ENCODE assay signal across 9 cellular contexts in the genomic region with DNA sequence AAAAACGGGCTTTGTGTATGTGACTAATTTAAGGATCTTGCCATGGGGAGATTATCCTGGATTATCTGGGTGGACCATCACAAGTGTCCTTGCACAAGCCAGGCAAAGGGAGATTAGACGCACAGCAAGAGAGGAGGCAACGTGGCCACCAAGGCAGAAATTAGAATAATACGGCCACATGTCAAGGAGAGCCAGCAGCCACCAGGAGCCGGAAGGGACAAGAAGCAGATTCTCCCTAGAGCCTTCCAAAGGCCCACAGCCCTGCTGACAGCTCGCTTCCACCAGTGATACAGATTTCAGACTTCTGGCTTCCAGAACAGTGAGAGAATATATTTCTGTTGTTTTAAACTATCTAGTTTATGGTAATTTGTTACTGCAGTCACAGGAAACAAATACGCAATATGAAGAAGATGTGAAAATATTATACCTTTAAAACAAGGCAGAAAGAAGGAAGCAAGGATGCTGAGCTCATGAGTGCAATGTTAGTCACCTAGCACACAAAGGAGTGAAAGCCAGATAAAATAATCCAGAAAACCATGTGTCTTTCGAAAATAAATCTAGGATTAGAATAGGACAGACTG. TPM values are rescaled to one million over a fixed set of nuclear protein-coding genes. Genes with fewer than 3 reads are reported as not detected.
DNase-seq lines count a peak whose midpoint lies in the region; TF ChIP-seq lines count a peak whose summit lies in the region.
"Had no signal": no experiment of that assay in that cellular context is flagged by ENCODE, and none has a peak within 500 bp of the region (broad histone marks: within the 10 kb centered on the region; RNA-seq: fewer than 3 reads in every experiment).

No MANE protein-coding gene starts in this region.

- no peaks in the 10 kb centered on the region for H3K9me3 Mint-ChIP-seq in osteocyte (ENCODE audit: unreplicated experiment)

- H3K27ac Mint-ChIP-seq in osteocyte (ENCODE audit: unreplicated experiment), result peak overlapping the region; percentile 90

- DNase-seq in D341Med (ENCODE audit: low spot score) (peak; percentile 38), RKO (ENCODE audit: low spot score) (peak; percentile 74), osteocyte (ENCODE audit: extremely low spot score, unreplicated experiment) (no peak), cerebellar cortex (ENCODE audit: low spot score) (no peak), NCI-H1694 treated with DMSO at 0.1 percent for 48 hours (lab: John Stamatoyannopoulos, UW) (no peak), NOMO-1 (lab: John Stamatoyannopoulos, UW; ENCODE audit: unreplicated experiment in 2 of 2) (no peak)
- no peak for DNase-seq in activated CD4-positive, alpha-beta T cell treated with anti-CD3 and anti-CD28 coated beads, Interleukin-2, amount 50 U/mL, for 1 hour
- DNase-seq: naive B cell had no signal

- H3K36me3 ChIP-seq in esophagus (ENCODE audit: control insufficient read depth in 2 of 2, insufficient read depth in 2 of 2, low read length in 1 of 2), result no peaks in the 10 kb centered on the region

- peaks cover 0 to 4% of the 10 kb centered on the region in 2 donors for H3K4me1 ChIP-seq in esophagus (ENCODE audit: control insufficient read depth in 2 of 2, insufficient read depth in 2 of 2, low read length in 1 of 2)

- WGBS in esophagus, 2 donors, result 60 to 65% methylated on average over 8 of the region's 8 CpGs

- H3K27me3 ChIP-seq in esophagus (ENCODE audit: control insufficient read depth in 1 of 2, insufficient read depth in 2 of 2, low read length in 2 of 2), result no peaks in the 10 kb centered on the region

- H3K27me3 Mint-ChIP-seq in osteocyte (ENCODE audit: unreplicated experiment), result no peaks in the 10 kb centered on the region

- H3K4me1 Mint-ChIP-seq in osteocyte (ENCODE audit: unreplicated experiment), result peaks cover 53% of the 10 kb centered on the region
- H3K4me1 Mint-ChIP-seq: naive B cell had no signal

- no peak overlapping the region for H3K4me3 ChIP-seq in esophagus (ENCODE audit: low read depth in 1 of 2, low read length in 2 of 2)

- H3K9me3 ChIP-seq in esophagus (ENCODE audit: control insufficient read depth in 2 of 2, insufficient read depth in 1 of 2, low read depth in 1 of 2, low read length in 1 of 2), result no peaks in the 10 kb centered on the region

- peak overlapping the region; percentile 84 for H3K27ac ChIP-seq in esophagus (ENCODE audit: low read depth in 2 of 2, low read length in 1 of 2)

- H3K36me3 Mint-ChIP-seq in osteocyte (ENCODE audit: unreplicated experiment), result no peaks in the 10 kb centered on the region
- H3K36me3 Mint-ChIP-seq: naive B cell had no signal

- no peak for TF ChIP-seq CTCF in osteocyte (IDR thresholded peaks at IDR 0.05)

- H3K4me3 Mint-ChIP-seq in osteocyte (ENCODE audit: unreplicated experiment), result no peak overlapping the region
- H3K4me3 Mint-ChIP-seq: naive B cell had no signal

RNA-seq across cellular contexts. Expression of gene F2RL1, which starts 28.7 kb away (rescaled TPM):
- 10 to 100 TPM in 1 of 2 donors, 1 to 10 TPM in 1; 2.7 to 10.3 TPM for polyA plus RNA-seq in esophagus
- 2.0 and 2.1 TPM in 2 replicates for total RNA-seq in osteocyte

RNA-seq across cellular contexts. Expression of gene S100Z, which starts 59.7 kb away (rescaled TPM):
- polyA plus RNA-seq in esophagus, result under 1 TPM in 1 of 2 donors, not detected in 1; 0.02 TPM
- total RNA-seq in osteocyte, result not detected in 2 replicates

Comparison
In these comparisons a context has a peak if more than half of its experiments do, and no peak if none do; other contexts are left out.
1. DNase-seq: peak in D341Med (single experiment) and RKO (single experiment); none in osteocyte (single experiment), cerebellar cortex (single experiment), activated CD4-positive, alpha-beta T cell treated with anti-CD3 and anti-CD28 coated beads, Interleukin-2, amount 50 U/mL, for 1 hour (single experiment), NCI-H1694 treated with DMSO at 0.1 percent for 48 hours (single experiment) and NOMO-1 (0 of 2).